In the genomic region with DNA sequence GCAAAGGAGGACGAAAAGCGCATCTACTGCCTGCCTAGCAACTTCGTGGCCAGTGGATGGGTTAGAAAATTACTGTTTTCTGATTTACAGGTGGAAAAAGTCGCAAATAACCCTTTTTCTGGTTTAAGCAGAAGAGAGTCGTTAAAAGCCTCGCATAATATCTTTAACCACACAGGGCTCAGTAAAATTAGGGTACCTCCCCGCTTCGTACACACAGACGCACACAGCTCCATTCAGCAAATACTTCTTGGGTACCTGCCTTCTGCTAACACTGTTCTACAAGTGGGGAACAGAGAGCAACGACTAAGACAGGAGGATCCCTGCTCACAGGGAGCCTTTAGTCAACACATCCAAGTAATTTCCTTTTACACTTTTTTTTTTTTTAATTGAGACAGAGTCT, we compare ENCODE assay signal across 8 cellular contexts. TPM values are rescaled to one million over a fixed set of nuclear protein-coding genes. Genes with fewer than 3 reads are reported as not detected.
DNase-seq lines count a peak whose midpoint lies in the region; ATAC-seq and TF ChIP-seq lines count a peak whose summit lies in the region.

No MANE protein-coding gene starts in this region.

- peak overlapping the region; percentile 96 for H3K4me3 Mint-ChIP-seq in WTC11
- H3K4me3 Mint-ChIP-seq in stimulated activated memory B cell treated with anti-CD40 and anti-IgM and Interleukin-4, amounts not matched to agents 10 μg/mL and 1 μg/mL and 100 μg/mL, for 72 hours = peak overlapping the region; percentile 85

- H3K9me3 ChIP-seq in hepatocyte (ENCODE audit: low read depth) = no peaks in the 10 kb centered on the region

- H3K36me3 Mint-ChIP-seq in WTC11 = peaks cover 9% of the 10 kb centered on the region
- peaks cover 17% of the 10 kb centered on the region for H3K36me3 Mint-ChIP-seq in stimulated activated memory B cell treated with anti-CD40 and anti-IgM and Interleukin-4, amounts not matched to agents 10 μg/mL and 1 μg/mL and 100 μg/mL, for 72 hours

- peaks cover 4% of the 10 kb centered on the region for H3K4me1 ChIP-seq in hepatocyte (ENCODE audit: insufficient read depth)

- no peaks in the 10 kb centered on the region for H3K27me3 ChIP-seq in hepatocyte

- CTCF ChIA-PET in WTC11 (lab: Charles Lee) = interaction anchor here (0.6 to 2.3 kb wide), 2 partner anchors 41 to 181 kb away, joined by 3 to 13 read pairs; no protein-coding TSS in a partner anchor

- peak overlapping the region; percentile 83 for H3K4me2 ChIP-seq in hepatocyte

- peak overlapping the region; percentile 99 for H2AFZ ChIP-seq in hepatocyte

- H3K27ac Mint-ChIP-seq in WTC11 = peak overlapping the region; percentile 71
- peak overlapping the region; percentile 72 for H3K27ac Mint-ChIP-seq in stimulated activated memory B cell treated with anti-CD40 and anti-IgM and Interleukin-4, amounts not matched to agents 10 μg/mL and 1 μg/mL and 100 μg/mL, for 72 hours

- POLR2A ChIA-PET in WTC11 (lab: Charles Lee) = interaction anchor here (1.7 kb wide), 1 partner anchor 38 kb away, joined by 5 read pairs; no protein-coding TSS in a partner anchor

- TF ChIP-seq CTCF in WTC11 (IDR thresholded peaks at IDR 0.05) = no peak
- TF ChIP-seq CTCF in hepatocyte (IDR thresholded peaks at IDR 0.05; ENCODE audit: poor library complexity) = no peak

- H3K79me2 ChIP-seq in hepatocyte = peaks cover 3% of the 10 kb centered on the region

- peak overlapping the region; percentile 64 for H3K4me3 ChIP-seq in hepatocyte

- no peaks in the 10 kb centered on the region for H3K36me3 ChIP-seq in hepatocyte (replicated peaks; ENCODE audit: insufficient read depth, low read depth)

- ATAC-seq in HG03066 (IDR thresholded peaks at IDR 0.05; ENCODE audit: low read depth, unreplicated experiment) (peak; percentile 11), WTC11 (no peak)
- peak; percentile 2 for ATAC-seq in stimulated activated memory B cell treated with anti-CD40 and anti-IgM and Interleukin-4, amounts not matched to agents 10 μg/mL and 1 μg/mL and 100 μg/mL, for 72 hours

- peak overlapping the region; percentile 55 for H3K27ac ChIP-seq in hepatocyte

- no peaks in the 10 kb centered on the region for H4K20me1 ChIP-seq in hepatocyte (ENCODE audit: insufficient read depth, poor library complexity, severe bottlenecking)

- no peaks in the 10 kb centered on the region for H3K9me2 ChIP-seq in hepatocyte (replicated peaks; ENCODE audit: insufficient read depth)

- H3K4me1 Mint-ChIP-seq in WTC11 = peaks cover 17% of the 10 kb centered on the region
- H3K4me1 Mint-ChIP-seq in stimulated activated memory B cell treated with anti-CD40 and anti-IgM and Interleukin-4, amounts not matched to agents 10 μg/mL and 1 μg/mL and 100 μg/mL, for 72 hours = peaks cover 34% of the 10 kb centered on the region

- peaks cover under 1% of the 10 kb centered on the region for H3K9me3 Mint-ChIP-seq in WTC11
- H3K9me3 Mint-ChIP-seq in stimulated activated memory B cell treated with anti-CD40 and anti-IgM and Interleukin-4, amounts not matched to agents 10 μg/mL and 1 μg/mL and 100 μg/mL, for 72 hours = no peaks in the 10 kb centered on the region

- DNase-seq in NCI-H82 (lab: John Stamatoyannopoulos, UW) (peak; percentile 41), NCI-H82 treated with DMSO at 0.1 percent for 48 hours (lab: John Stamatoyannopoulos, UW; ENCODE audit: unreplicated experiment) (no peak), WTC11 (ENCODE audit: low spot score) (no peak), hepatocyte (ENCODE audit: low spot score) (no peak), NCI-H1417 treated with DMSO at 0.1 percent for 48 hours (lab: John Stamatoyannopoulos, UW) (no peak), NCI-H1417 (lab: John Stamatoyannopoulos, UW) (no peak)

- H3K27me3 Mint-ChIP-seq in WTC11 (ENCODE audit: low read depth) = peaks cover 10% of the 10 kb centered on the region
- H3K27me3 Mint-ChIP-seq in stimulated activated memory B cell treated with anti-CD40 and anti-IgM and Interleukin-4, amounts not matched to agents 10 μg/mL and 1 μg/mL and 100 μg/mL, for 72 hours = no peaks in the 10 kb centered on the region

- 14% methylated on average over 10 of the region's 10 CpGs for WGBS in hepatocyte (ENCODE audit: low lambda C conversion rate, missing lambda C conversion rate)

TF ChIP-seq in WTC11, 78 proteins besides CTCF, POLR2A, EP300 and RAD21:
- no peak for TF ChIP-seq AFF4 (CRISPR knock-in tag; IDR thresholded peaks at IDR 0.05; ENCODE audit: borderline replicate concordance)
- TF ChIP-seq ETV6 (CRISPR knock-in tag; IDR thresholded peaks at IDR 0.05) = 0 out of 2 replicates have a peak, but pooled peaks have one; percentile 4
- TF ChIP-seq, protein P1, sequence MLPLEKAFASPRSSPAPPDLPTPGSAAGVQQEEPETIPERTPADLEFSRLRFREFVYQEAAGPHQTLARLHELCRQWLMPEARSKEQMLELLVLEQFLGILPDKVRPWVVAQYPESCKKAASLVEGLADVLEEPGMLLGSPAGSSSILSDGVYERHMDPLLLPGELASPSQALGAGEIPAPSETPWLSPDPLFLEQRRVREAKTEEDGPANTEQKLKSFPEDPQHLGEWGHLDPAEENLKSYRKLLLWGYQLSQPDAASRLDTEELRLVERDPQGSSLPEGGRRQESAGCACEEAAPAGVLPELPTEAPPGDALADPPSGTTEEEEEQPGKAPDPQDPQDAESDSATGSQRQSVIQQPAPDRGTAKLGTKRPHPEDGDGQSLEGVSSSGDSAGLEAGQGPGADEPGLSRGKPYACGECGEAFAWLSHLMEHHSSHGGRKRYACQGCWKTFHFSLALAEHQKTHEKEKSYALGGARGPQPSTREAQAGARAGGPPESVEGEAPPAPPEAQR (CRISPR knock-in tag; IDR thresholded peaks at IDR 0.05) = no peak
- no peak for TF ChIP-seq ZNF317 (CRISPR knock-in tag; IDR thresholded peaks at IDR 0.05; ENCODE audit: borderline replicate concordance, low read depth)
- TF ChIP-seq SOX15 (CRISPR knock-in tag; IDR thresholded peaks at IDR 0.05) = no peak

RNA-seq across cellular contexts. Expression of gene ALG6, which starts 0.7 kb away (rescaled TPM):
- total RNA-seq in WTC11 (2021) = 17.6 to 25.4 TPM (median 23.7 TPM) in 3 replicates
- total RNA-seq in hepatocyte = 20.7 and 21.8 TPM in 2 replicates
- 12.4 and 18.3 TPM in 2 replicates for polyA plus RNA-seq in hepatocyte

RNA-seq across cellular contexts. Expression of gene FOXD3, which starts 45.8 kb away (rescaled TPM):
- total RNA-seq in WTC11 (2021) (27.5 to 37.1 TPM (median 34.7 TPM) in 3 replicates), hepatocyte (not detected in 2 replicates)
- polyA plus RNA-seq in hepatocyte = not detected in 2 replicates

Comparison
In these comparisons a context has a peak if more than half of its experiments do, and no peak if none do; other contexts are left out.
1. RNA of gene FOXD3, which starts 45.8 kb away (total RNA-seq): 27.5 to 37.1 TPM in WTC11; not detected in hepatocyte; every median in the first group is over 10 times any median in the second.